8 cellular contexts compared by ENCODE assay signal in the genomic region with DNA sequence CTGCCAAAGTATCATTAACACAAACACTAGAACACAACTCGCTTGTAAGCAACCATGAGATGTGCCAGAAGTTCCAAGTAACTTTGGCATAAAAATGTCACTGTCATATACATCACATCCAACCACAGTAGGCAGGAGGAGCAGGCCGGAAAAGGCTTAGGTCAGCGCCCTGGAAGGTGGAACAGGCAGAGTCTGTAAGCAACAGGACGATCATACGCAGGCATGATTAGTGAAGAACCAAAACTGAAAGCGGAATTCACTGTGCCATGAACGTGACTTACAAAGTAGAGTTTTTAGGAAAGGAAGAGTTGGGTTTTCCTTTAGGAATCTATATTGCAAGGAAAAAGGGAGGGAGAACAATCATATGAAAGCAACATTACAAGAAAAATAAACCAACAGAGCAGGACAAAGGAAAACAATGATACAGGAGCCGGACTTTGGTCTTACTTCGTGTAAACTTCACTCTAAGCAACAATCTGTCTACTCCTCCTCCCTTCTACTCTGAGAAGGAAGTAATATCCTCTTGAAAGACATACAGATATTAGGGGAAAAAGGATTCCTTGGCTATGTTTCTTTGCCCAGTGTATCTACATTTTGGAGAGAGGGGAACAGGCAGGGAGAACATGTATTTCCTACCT. TPM values are rescaled to one million over a fixed set of nuclear protein-coding genes. Genes with fewer than 3 reads are reported as not detected.
DNase-seq lines count a peak whose midpoint lies in the region; ATAC-seq and TF ChIP-seq lines count a peak whose summit lies in the region.

No MANE protein-coding gene starts in this region.

- H3K4me3 Mint-ChIP-seq in MCF 10A (ENCODE audit: unreplicated experiment) (no peak overlapping the region), endothelial cell (ENCODE audit: unreplicated experiment) (peak overlapping the region; percentile 56)

- no peak for TF ChIP-seq POLR2A in breast epithelium (IDR thresholded peaks at IDR 0.05)

- peak overlapping the region; percentile 38 for H3K9ac ChIP-seq in mucosa of stomach (ENCODE audit: low read length)

- H3K4me1 Mint-ChIP-seq in MCF 10A (ENCODE audit: insufficient read depth, unreplicated experiment), result peaks cover 7% of the 10 kb centered on the region
- H3K4me1 Mint-ChIP-seq in endothelial cell (ENCODE audit: unreplicated experiment), result peaks cover 25% of the 10 kb centered on the region

- peak overlapping the region; percentile 80 to 84 for H3K27ac ChIP-seq in breast epithelium
- peak overlapping the region; percentile 68 for H3K27ac ChIP-seq in urinary bladder (ENCODE audit: low read depth)

- no peaks in the 10 kb centered on the region for H3K9me3 Mint-ChIP-seq in MCF 10A (ENCODE audit: unreplicated experiment)
- no peaks in the 10 kb centered on the region for H3K9me3 Mint-ChIP-seq in endothelial cell (ENCODE audit: unreplicated experiment)

- H3K36me3 Mint-ChIP-seq in MCF 10A (ENCODE audit: insufficient read depth, unreplicated experiment), result peaks cover 98% of the 10 kb centered on the region
- peaks cover 44% of the 10 kb centered on the region for H3K36me3 Mint-ChIP-seq in endothelial cell (ENCODE audit: low read depth, unreplicated experiment)

- H3K4me3 ChIP-seq in breast epithelium (peak overlapping the region in 2 of 3 donors; percentile 19 to 41), mucosa of stomach (ENCODE audit: low read length) (no peak overlapping the region), urinary bladder (ENCODE audit: low read depth, low read length) (no peak overlapping the region)

- no peak for ATAC-seq in GM18873 (IDR thresholded peaks at IDR 0.05; ENCODE audit: low FRiP score, unreplicated experiment)
- ATAC-seq in HG02678 (IDR thresholded peaks at IDR 0.05; ENCODE audit: unreplicated experiment), result no peak
- no peak for ATAC-seq in HG03280 (IDR thresholded peaks at IDR 0.05; ENCODE audit: unreplicated experiment)

- H3K36me3 ChIP-seq in breast epithelium (no peaks in the 10 kb centered on the region), mucosa of stomach (ENCODE audit: control insufficient read depth, insufficient read depth, low read length) (no peaks in the 10 kb centered on the region), urinary bladder (ENCODE audit: insufficient read depth) (peaks cover 6% of the 10 kb centered on the region)

- DNase-seq in breast epithelium (ENCODE audit: low spot score in 2 of 2) (peak in 1 of 2 donors; percentile 50), MCF 10A (ENCODE audit: unreplicated experiment) (no peak), endothelial cell (ENCODE audit: low spot score) (no peak)

- no peaks in the 10 kb centered on the region for H3K9me3 ChIP-seq in breast epithelium
- H3K9me3 ChIP-seq in mucosa of stomach (ENCODE audit: control insufficient read depth, low read length), result no peaks in the 10 kb centered on the region

- no TSS peak for BruUV-seq in MCF 10A (replicated peaks; lab: Mats Ljungman, UMichigan)

- H3K4me1 ChIP-seq in breast epithelium (no peaks in the 10 kb centered on the region), mucosa of stomach (ENCODE audit: control insufficient read depth, insufficient read depth, low read length) (peaks cover 10% of the 10 kb centered on the region), urinary bladder (ENCODE audit: insufficient read depth) (no peaks in the 10 kb centered on the region)

- CTCF ChIA-PET in MCF 10A (lab: Yijun Ruan, JAX), result no interaction called here

- TF ChIP-seq CTCF in breast epithelium (IDR thresholded peaks at IDR 0.05), result no peak
- no peak for TF ChIP-seq CTCF in MCF 10A (IDR thresholded peaks at IDR 0.05; ENCODE audit: unreplicated experiment)
- TF ChIP-seq CTCF in endothelial cell (IDR thresholded peaks at IDR 0.05; ENCODE audit: unreplicated experiment), result no peak

- 53% methylated on average over 9 of the region's 9 CpGs for WGBS in urinary bladder

- intact Hi-C loops in breast epithelium (cut with DNase I; ENCODE audit: low total_unique reads), result no loop called here
- intact Hi-C loops in MCF 10A (cut with micrococcal nuclease), result no loop called here

- no peak overlapping the region for H3K27ac Mint-ChIP-seq in MCF 10A (ENCODE audit: low read depth, unreplicated experiment)
- H3K27ac Mint-ChIP-seq in endothelial cell (ENCODE audit: unreplicated experiment), result peak overlapping the region; percentile 89

- POLR2A ChIA-PET in MCF 10A (lab: Yijun Ruan, JAX), result no interaction called here

- H3K27me3 Mint-ChIP-seq in MCF 10A (ENCODE audit: insufficient read depth, unreplicated experiment), result no peaks in the 10 kb centered on the region
- peaks cover 8% of the 10 kb centered on the region for H3K27me3 Mint-ChIP-seq in endothelial cell (ENCODE audit: unreplicated experiment)

- H3K27me3 ChIP-seq in breast epithelium (no peaks in the 10 kb centered on the region), mucosa of stomach (ENCODE audit: control insufficient read depth, insufficient read depth, low read length) (no peaks in the 10 kb centered on the region)

RNA-seq across cellular contexts. Expression of gene YWHAE, which starts 52.2 kb away (rescaled TPM):
- total RNA-seq in breast epithelium, result 100 to 1,000 TPM; 481 to 610 (median 518) TPM
- total RNA-seq in MCF 10A (2022), result 813 and 886 TPM in 2 replicates
- total RNA-seq in endothelial cell (ENCODE audit: unreplicated experiment), result 820 TPM
- total RNA-seq in urinary bladder, result 167 TPM
- polyA plus RNA-seq in urinary bladder, result 323 TPM

Comparison
In these comparisons a context has a peak if more than half of its experiments do, and no peak if none do; other contexts are left out.
1. H3K4me3 ChIP-seq: peak in breast epithelium (2 of 3); none in mucosa of stomach (single experiment) and urinary bladder (single experiment).